In the genomic region with DNA sequence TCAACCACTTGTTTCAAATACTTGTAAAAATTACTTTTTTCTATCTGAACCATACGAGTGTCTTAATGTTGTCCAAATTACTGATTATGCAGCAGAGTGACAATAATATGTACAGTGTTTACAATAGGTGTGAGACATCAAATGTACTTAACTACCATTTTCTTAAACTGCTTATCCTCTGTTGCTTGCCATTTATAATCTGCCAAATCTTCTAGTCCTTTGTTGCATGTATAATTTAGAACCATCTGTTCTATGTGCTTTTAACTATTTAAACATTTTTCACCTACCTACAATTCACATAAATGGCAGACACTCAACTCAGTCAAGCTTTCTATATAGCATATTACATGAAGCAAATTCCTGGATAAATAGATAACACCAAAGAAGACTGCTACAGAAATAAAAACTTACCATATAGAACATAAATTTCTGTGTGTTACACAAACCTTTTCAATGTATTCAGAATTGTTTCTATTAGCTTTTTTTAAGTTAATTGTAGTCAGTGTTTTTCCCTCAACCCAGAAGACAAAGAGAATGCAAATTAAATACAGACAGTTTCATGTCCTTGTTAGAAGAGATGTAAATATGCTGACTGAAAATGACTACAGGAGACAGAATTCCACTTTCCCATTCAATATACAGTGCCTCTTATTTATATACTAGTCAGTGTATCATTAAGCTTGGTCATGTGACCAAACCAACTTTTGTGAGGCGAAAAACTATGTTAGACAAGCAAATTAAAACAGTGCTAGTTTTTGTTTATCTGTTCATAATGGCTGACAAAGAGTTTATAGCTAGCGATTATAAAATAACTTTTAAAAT, we compare ENCODE assay signal across 8 cellular contexts. TPM values are rescaled to one million over a fixed set of nuclear protein-coding genes. Genes with fewer than 3 reads are reported as not detected.
A peak's percentile ranks its signal among the peaks of the same experiment; 100 is the strongest.
DNase-seq lines count a peak whose midpoint lies in the region; ATAC-seq and TF ChIP-seq lines count a peak whose summit lies in the region.

No MANE protein-coding gene starts in this region.

- ATAC-seq in GM18520 (IDR thresholded peaks at IDR 0.05; ENCODE audit: unreplicated experiment) (no peak), GM19455 (IDR thresholded peaks at IDR 0.05; ENCODE audit: unreplicated experiment) (no peak)

- peak overlapping the region; percentile 99 for H3K9ac ChIP-seq in SK-N-MC (ENCODE audit: insufficient read length)
- peak overlapping the region; percentile 97 for H3K9ac ChIP-seq in smooth muscle cell (ENCODE audit: low read depth)

- H3K4me1 ChIP-seq in left ventricle myocardium inferior: peaks cover 71% of the 10 kb centered on the region
- peaks cover 64% of the 10 kb centered on the region for H3K4me1 ChIP-seq in smooth muscle cell (ENCODE audit: low read depth)

- DNase-seq in left ventricle myocardium inferior (no peak), cardiac septum (ENCODE audit: low spot score) (no peak), SK-N-MC (ENCODE audit: low read depth, low spot score) (peak; percentile 50), foreskin melanocyte (peak; percentile 60), smooth muscle cell (lab: John Stamatoyannopoulos, UW; ENCODE audit: unreplicated experiment) (no peak)
- DNase-seq in activated CD4-positive, alpha-beta T cell treated with anti-CD3 and anti-CD28 coated beads for 1 hour: no peak

- H3K27me3 ChIP-seq in left ventricle myocardium inferior (ENCODE audit: low read depth): no peaks in the 10 kb centered on the region
- no peaks in the 10 kb centered on the region for H3K27me3 ChIP-seq in smooth muscle cell (ENCODE audit: low read depth)

- H3K4me3 ChIP-seq in left ventricle myocardium inferior (peak overlapping the region; percentile 80), SK-N-MC (peak overlapping the region; percentile 93), smooth muscle cell (peak overlapping the region; percentile 96)

- H4K20me1 ChIP-seq in smooth muscle cell (ENCODE audit: low read depth): peaks cover 18% of the 10 kb centered on the region

- no peaks in the 10 kb centered on the region for H3K9me3 ChIP-seq in left ventricle myocardium inferior (replicated peaks)
- no peaks in the 10 kb centered on the region for H3K9me3 ChIP-seq in SK-N-MC (ENCODE audit: low read depth, low read length)
- no peaks in the 10 kb centered on the region for H3K9me3 ChIP-seq in smooth muscle cell (replicated peaks; ENCODE audit: low read depth)

- H3K36me3 ChIP-seq in left ventricle myocardium inferior (no peaks in the 10 kb centered on the region), SK-N-MC (ENCODE audit: insufficient read depth, low read length) (no peaks in the 10 kb centered on the region), smooth muscle cell (ENCODE audit: low read depth) (no peaks in the 10 kb centered on the region)

- H2AFZ ChIP-seq in smooth muscle cell (ENCODE audit: low read depth): no peak overlapping the region

- H3K27ac ChIP-seq in left ventricle myocardium inferior (replicated peaks): peak overlapping the region; percentile 98
- peak overlapping the region; percentile 98 for H3K27ac ChIP-seq in SK-N-MC
- peak overlapping the region; percentile 99 for H3K27ac ChIP-seq in smooth muscle cell (ENCODE audit: low read depth)

- peaks cover 72% of the 10 kb centered on the region for H3K79me2 ChIP-seq in smooth muscle cell (ENCODE audit: low read depth)

- intact Hi-C loops in left ventricle myocardium inferior (cut with micrococcal nuclease): no loop called here
- intact Hi-C loops in cardiac septum (cut with DNase I): no loop called here

- H3K4me2 ChIP-seq in smooth muscle cell: peak overlapping the region; percentile 98

- TF ChIP-seq CTCF in left ventricle myocardium inferior (IDR thresholded peaks at IDR 0.05; ENCODE audit: borderline replicate concordance) (no peak), smooth muscle cell (IDR thresholded peaks at IDR 0.05; ENCODE audit: borderline replicate concordance, insufficient read depth, poor library complexity, severe bottlenecking) (no peak)

- peaks cover 13% of the 10 kb centered on the region for H3F3A ChIP-seq in smooth muscle cell (ENCODE audit: low read depth)

- 16% methylated on average over 3 of the region's 3 CpGs for WGBS in smooth muscle cell (ENCODE audit: low lambda C conversion rate)

RNA-seq across cellular contexts. Expression of gene BAZ2B, which starts 2.6 kb away (rescaled TPM):
- 32.4 TPM for total RNA-seq in left ventricle myocardium inferior
- total RNA-seq in cardiac septum: 51.8 TPM
- total RNA-seq in smooth muscle cell: 58.5 and 81.3 TPM in 2 replicates
- 27.7 and 40.9 TPM in 2 replicates for polyA plus RNA-seq in smooth muscle cell

Comparison
In these comparisons a context has a peak if more than half of its experiments do, and no peak if none do; other contexts are left out.
1. DNase-seq: peak in SK-N-MC (single experiment) and foreskin melanocyte (single experiment); none in left ventricle myocardium inferior (single experiment), cardiac septum (single experiment), smooth muscle cell (single experiment) and activated CD4-positive, alpha-beta T cell treated with anti-CD3 and anti-CD28 coated beads for 1 hour (single experiment).
2. Peak in every context shown above with its lines, with median percentiles within 50 percentile points of each other: H3K27ac ChIP-seq and H3K4me3 ChIP-seq.